10 cellular contexts compared by ENCODE assay signal in genomic region chr1:41404308-41404755, GRCh38. TPM values are rescaled to one million over a fixed set of nuclear protein-coding genes. Genes with fewer than 3 reads are reported as not detected.
A peak's percentile ranks its signal among the peaks of the same experiment; 100 is the strongest.
DNase-seq lines count a peak whose midpoint lies in the region; ATAC-seq, FAIRE-seq and TF ChIP-seq lines count a peak whose summit lies in the region.
"Had no signal": no experiment of that assay in that cellular context is flagged by ENCODE, and none has a peak within 500 bp of the region (broad histone marks: within the 10 kb centered on the region; RNA-seq: fewer than 3 reads in every experiment).

No MANE protein-coding gene starts in this region.

- ATAC-seq in K562 (no peak), GM21526 (IDR thresholded peaks at IDR 0.05; ENCODE audit: low FRiP score, unreplicated experiment) (no peak), HG03571 (IDR thresholded peaks at IDR 0.05; ENCODE audit: unreplicated experiment) (no peak), HG02678 (IDR thresholded peaks at IDR 0.05; ENCODE audit: unreplicated experiment) (no peak)

- DNase-seq in activated CD4-positive, alpha-beta T cell treated with anti-CD3 and anti-CD28 coated beads, Interleukin-2, amount 10 ng/mL, durations not matched to agents 7 days and 5 days = peak; percentile 45
- no peak for DNase-seq in activated CD4-positive, alpha-beta T cell treated with anti-CD3 and anti-CD28 coated beads, Interleukin-2, amount 50 U/mL, for 1 hour
- DNase-seq in NCI-H226 = peak; percentile 72
- no peak for DNase-seq in K562 (ENCODE audit: extremely low read depth in 1 of 4, low spot score in 3 of 4)
- peak; percentile 36 for DNase-seq in renal cortical epithelial cell (ENCODE audit: low read depth)

- TF ChIP-seq RAD21 in K562 (CRISPR knock-in tag; conservative IDR thresholded peaks at IDR 0.05 in 1 of 2, IDR thresholded peaks at IDR 0.05 in 1 of 2) = no peak

- no peaks in the 10 kb centered on the region for H3K36me3 ChIP-seq in K562 (ENCODE audit: control insufficient read depth, insufficient read depth, low read length)

- H3K9me1 ChIP-seq in K562 (ENCODE audit: control insufficient read depth, insufficient read depth, low read length) = no peaks in the 10 kb centered on the region

- H3K27me3 ChIP-seq in K562 (ENCODE audit: control insufficient read depth in 2 of 2, insufficient read depth in 2 of 2, low read length in 2 of 2) = peaks cover 34 to 66% of the 10 kb centered on the region in 2 experiments; a peak in 4 of 5 replicates

- CTCF ChIA-PET in activated CD4-positive, alpha-beta T cell treated with anti-CD3 and anti-CD28 coated beads, Interleukin-2, amount 10 ng/mL, durations not matched to agents 7 days and 5 days (lab: Charles Lee) = interaction anchor here (1.3 kb wide), 1 partner anchor 22 kb away, joined by 4 read pairs; no protein-coding TSS in a partner anchor
- CTCF ChIA-PET in K562 (lab: Yijun Ruan, JAX; ENCODE audit: low intra/inter-chr PET ratio) = no interaction called here

- H4K20me1 ChIP-seq in K562 (replicated peaks; ENCODE audit: control insufficient read depth, insufficient read depth, low read length) = 0 out of 2 replicates have a peak, but pooled peaks cover 3% of the 10 kb centered on the region

- intact Hi-C loops in K562 (cut with micrococcal nuclease) = no loop called here

- in situ Hi-C loops in K562 (cut with MboI) = no loop called here

- no peak overlapping the region for H3K4me3 ChIP-seq in K562

- no peak for FAIRE-seq in K562 (lab: Jason Lieb, UNC)

- H3K27me3 Mint-ChIP-seq in activated CD4-positive, alpha-beta T cell treated with anti-CD3 and anti-CD28 coated beads, Interleukin-2, amount 10 ng/mL, durations not matched to agents 7 days and 5 days = peaks cover 24% of the 10 kb centered on the region

- no peaks in the 10 kb centered on the region; a peak in 1 of 5 replicates for H3K4me1 ChIP-seq in K562 (replicated peaks in 1 of 2; ENCODE audit: control insufficient read depth in 2 of 2, insufficient read depth in 2 of 2, low read length in 2 of 2)

- TF ChIP-seq POLR2A in K562 (conservative IDR thresholded peaks at IDR 0.05) = no peak

- no peak overlapping the region for H3K27ac ChIP-seq in K562 (ENCODE audit: extremely low read depth, low read depth, low read length)

- H3K9ac ChIP-seq in K562 (ENCODE audit: insufficient read depth in 1 of 2, low read depth in 2 of 2, low read length in 2 of 2) = no peak overlapping the region

- no peak overlapping the region for H3K27ac Mint-ChIP-seq in activated CD4-positive, alpha-beta T cell treated with anti-CD3 and anti-CD28 coated beads, Interleukin-2, amount 10 ng/mL, durations not matched to agents 7 days and 5 days

- peaks cover 4% of the 10 kb centered on the region for H3K9me3 Mint-ChIP-seq in activated CD4-positive, alpha-beta T cell treated with anti-CD3 and anti-CD28 coated beads, Interleukin-2, amount 10 ng/mL, durations not matched to agents 7 days and 5 days

- TF ChIP-seq EP300 in K562 (IDR thresholded peaks at IDR 0.05; ENCODE audit: low read length) = no peak

- 1% methylated on average over 10 of the region's 10 CpGs for WGBS in K562 (ENCODE audit: insufficient coverage, low coverage, missing lambda C conversion rate)

- no peaks in the 10 kb centered on the region for H3K79me2 ChIP-seq in K562 (ENCODE audit: control insufficient read depth, insufficient read depth, low read length)

- no peaks in the 10 kb centered on the region for H3K9me3 ChIP-seq in K562 (replicated peaks; ENCODE audit: control insufficient read depth, insufficient read depth, low read depth, low read length)

- no peaks in the 10 kb centered on the region for H3K4me1 Mint-ChIP-seq in activated CD4-positive, alpha-beta T cell treated with anti-CD3 and anti-CD28 coated beads, Interleukin-2, amount 10 ng/mL, durations not matched to agents 7 days and 5 days

- POLR2A ChIA-PET in activated CD4-positive, alpha-beta T cell treated with anti-CD3 and anti-CD28 coated beads, Interleukin-2, amount 10 ng/mL, durations not matched to agents 7 days and 5 days (lab: Charles Lee) = no interaction called here
- POLR2A ChIA-PET in K562 (lab: Yijun Ruan, JAX) = interaction anchor here (0.7 kb wide), 1 partner anchor 122 kb away, joined by 3 read pairs; no protein-coding TSS in a partner anchor

- no peak overlapping the region for H3K4me3 Mint-ChIP-seq in activated CD4-positive, alpha-beta T cell treated with anti-CD3 and anti-CD28 coated beads, Interleukin-2, amount 10 ng/mL, durations not matched to agents 7 days and 5 days
- H3K4me3 Mint-ChIP-seq: CD14-positive monocyte had no signal

- H2AFZ ChIP-seq in K562 (ENCODE audit: low read depth, low read length) = no peak overlapping the region

- H3K4me2 ChIP-seq in K562 (ENCODE audit: insufficient read depth, low read length) = no peak overlapping the region

- TF ChIP-seq CTCF in K562 (IDR thresholded peaks at IDR 0.05 in 2 of 3, conservative IDR thresholded peaks at IDR 0.05 in 1 of 3; ENCODE audit: insufficient read depth in 2 of 3, low read depth in 1 of 3, low read length in 3 of 3) = no peak

- no TSS peak for BruUV-seq in K562 (replicated peaks; lab: Mats Ljungman, UMichigan)

- H3K36me3 Mint-ChIP-seq in activated CD4-positive, alpha-beta T cell treated with anti-CD3 and anti-CD28 coated beads, Interleukin-2, amount 10 ng/mL, durations not matched to agents 7 days and 5 days (ENCODE audit: low read depth) = no peaks in the 10 kb centered on the region
- H3K36me3 Mint-ChIP-seq: CD14-positive monocyte had no signal

TF ChIP-seq in K562, 482 proteins besides CTCF, POLR2A, EP300 and RAD21:
- TF ChIP-seq RFX1 (IDR thresholded peaks at IDR 0.05) (peak; percentile 88), ETV1 (tag; conservative IDR thresholded peaks at IDR 0.05; ENCODE audit: low read depth) (no peak)

RNA-seq across cellular contexts. Expression of gene FOXO6, which starts 43.1 kb away (rescaled TPM):
- total RNA-seq in activated CD4-positive, alpha-beta T cell treated with anti-CD3 and anti-CD28 coated beads, Interleukin-2, amount 10 ng/mL, durations not matched to agents 7 days and 5 days = not detected
- total RNA-seq in K562 (2011; cell fraction: chromatin; rRNA removed; ENCODE audit: low replicate concordance) = not detected in 2 replicates
- total RNA-seq in K562 (2011; cell fraction: nucleolus; rRNA removed) = 0.17 and 0.53 TPM in 2 replicates
- total RNA-seq in K562 (2011; cell fraction: nucleoplasm; rRNA removed) = not detected in 2 replicates
- total RNA-seq in K562 (2014; rRNA removed) (0.08 TPM in 1 of 2 replicates, not detected in the other), K562 (2014; rRNA removed; fragmentation: Illumina TruSeq; extraction: Trizol) (not detected in 2 replicates), K562 (2015; rRNA removed; fragmentation: Illumina TruSeq; extraction: Trizol) (0.04 TPM in 1 of 2 replicates, not detected in the other), K562 (2021) (0.31 and 0.38 TPM in 2 replicates), renal cortical epithelial cell (0.25 TPM in 1 of 2 replicates, not detected in the other)
- polyA plus RNA-seq in K562 (2011; rRNA removed) (not detected in 2 replicates), K562 (2014; fragmentation: Illumina TruSeq; extraction: Trizol) (0.10 TPM in 1 of 2 replicates, not detected in the other), K562 (2014; fragmentation: Nextera tagmentation; extraction: Ambion mirVana) (not detected), K562 (2014; rRNA removed) (0.13 and 0.43 TPM in 2 replicates)
- not detected in 2 replicates for polyA plus RNA-seq in K562 (2011; cell fraction: cytosol; rRNA removed)
- 0.04 and 0.06 TPM in 2 replicates for polyA plus RNA-seq in K562 (2011; cell fraction: nucleus; rRNA removed)
- polyA plus RNA-seq in K562 (2012) = 0.18 and 0.51 TPM in 2 replicates
- 0.14 TPM in 1 of 2 replicates, not detected in the other for polyA minus RNA-seq in K562 (2011; rRNA and poly(A)+ RNA removed)
- not detected in 2 replicates for polyA minus RNA-seq in K562 (2011; cell fraction: cytosol; rRNA and poly(A)+ RNA removed)
- 0.22 and 0.27 TPM in 2 replicates for polyA minus RNA-seq in K562 (2011; cell fraction: nucleus; rRNA and poly(A)+ RNA removed)
- polyA plus RNA-seq: CD14-positive monocyte, fibroblast of lung had no signal

Comparison
In these comparisons a context has a peak if more than half of its experiments do, and no peak if none do; other contexts are left out.
1. DNase-seq: peak in activated CD4-positive, alpha-beta T cell treated with anti-CD3 and anti-CD28 coated beads, Interleukin-2, amount 10 ng/mL, durations not matched to agents 7 days and 5 days (single experiment), NCI-H226 (single experiment) and renal cortical epithelial cell (single experiment); none in activated CD4-positive, alpha-beta T cell treated with anti-CD3 and anti-CD28 coated beads, Interleukin-2, amount 50 U/mL, for 1 hour (single experiment) and K562 (0 of 4).